ENCODE assay signal across 19 cellular contexts in the genomic region with DNA sequence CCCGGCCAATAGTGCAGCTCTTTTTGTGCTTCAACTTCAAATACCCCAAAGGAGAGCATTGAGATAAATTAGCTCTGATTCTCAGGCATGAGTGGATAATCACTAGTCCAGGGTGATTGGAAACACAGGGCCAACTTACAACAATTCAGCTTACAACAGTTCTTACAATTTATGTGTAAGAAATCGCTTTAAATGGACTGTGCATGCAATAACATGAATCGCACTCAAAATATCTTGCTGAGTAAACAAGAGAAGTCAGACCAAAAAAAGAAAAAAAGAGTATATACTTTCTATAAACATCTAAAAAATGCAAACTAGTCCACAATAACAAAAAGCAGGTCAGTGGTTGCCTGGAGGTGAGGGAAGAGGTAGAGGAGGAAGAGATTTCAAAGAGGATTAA.
"Had no signal": no experiment of that assay in that cellular context is flagged by ENCODE, and none has a peak within 500 bp of the region (broad histone marks: within the 10 kb centered on the region; RNA-seq: fewer than 3 reads in every experiment).

No MANE protein-coding gene starts in this region.

- H3K27ac ChIP-seq: coronary artery, dorsolateral prefrontal cortex, gastrocnemius medialis, left ventricle myocardium inferior, pancreas, right lobe of liver, thoracic aorta, transverse colon had no signal

- DNase-seq: dorsolateral prefrontal cortex; effector CD8-positive, alpha-beta T cell; gastrocnemius medialis; glutamatergic neuron; left cardiac atrium; left ventricle myocardium inferior; mesendoderm; naive B cell; occipital lobe; pancreas; right lobe of liver; stimulated activated CD4-positive, alpha-beta T cell treated with anti-CD3 and anti-CD28 coated beads, Interleukin-1b, Interleukin-23, amount 100 ng/mL, for 48 hours; stimulated activated CD4-positive, alpha-beta T cell treated with anti-CD3 and anti-CD28 coated beads, Interleukin-4, amount 100 ng/mL, for 24 hours; stimulated activated naive CD8-positive, alpha-beta T cell treated with anti-CD3 and anti-CD28 coated beads, Interleukin-15, amount 100 ng/mL, for 72 hours; transverse colon had no signal

- H3K36me3 ChIP-seq: gastrocnemius medialis, left ventricle myocardium inferior, pancreas, right lobe of liver, thoracic aorta, transverse colon had no signal

- H3K9me3 ChIP-seq: gastrocnemius medialis, pancreas, right lobe of liver, thoracic aorta, transverse colon had no signal

- H3K4me1 ChIP-seq: gastrocnemius medialis, left ventricle myocardium inferior, pancreas, right lobe of liver, transverse colon had no signal

- H3K4me3 ChIP-seq: coronary artery, dorsolateral prefrontal cortex, gastrocnemius medialis, left ventricle myocardium inferior, lung, pancreas, right lobe of liver, thoracic aorta, transverse colon had no signal

- H3K27me3 ChIP-seq: dorsolateral prefrontal cortex, gastrocnemius medialis, pancreas, right lobe of liver, transverse colon had no signal

- ATAC-seq: gastrocnemius medialis; left cardiac atrium; pancreas; right lobe of liver; stimulated activated memory B cell treated with anti-CD40 and anti-IgM and Interleukin-4, amounts not matched to agents 10 μg/mL and 1 μg/mL and 100 μg/mL, for 72 hours; stimulated activated naive CD8-positive, alpha-beta T cell treated with anti-CD3 and anti-CD28 coated beads, Interleukin-15, amount 100 ng/mL, for 72 hours had no signal
